16 cellular contexts compared by ENCODE assay signal in the genomic region with DNA sequence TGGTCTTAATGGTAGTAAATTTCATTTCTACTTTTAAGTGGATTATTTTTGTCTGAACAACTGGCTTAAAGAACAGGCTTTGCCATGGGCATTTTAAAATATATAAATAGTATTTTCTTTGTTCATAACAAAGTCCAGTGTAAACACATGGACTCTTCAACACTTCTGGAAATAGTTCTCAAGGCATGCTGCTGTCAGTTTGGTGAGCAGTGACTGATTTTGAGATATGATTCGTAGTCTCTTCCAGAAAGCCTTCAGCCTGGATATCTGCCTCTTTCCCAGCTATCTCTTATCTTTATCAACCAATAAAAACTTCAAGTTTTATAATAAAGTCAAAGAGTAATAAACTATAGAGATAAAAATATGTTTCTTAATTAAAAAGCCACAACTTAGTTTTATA.
DNase-seq lines count a peak whose midpoint lies in the region; TF ChIP-seq lines count a peak whose summit lies in the region.
"Had no signal": no experiment of that assay in that cellular context is flagged by ENCODE, and none has a peak within 500 bp of the region (broad histone marks: within the 10 kb centered on the region; RNA-seq: fewer than 3 reads in every experiment).

No MANE protein-coding gene starts in this region.

- 60% methylated on average over 1 of the region's 1 CpG for WGBS in HUES64
- 6% methylated on average over 1 of the region's 1 CpG for WGBS in smooth muscle cell (ENCODE audit: low lambda C conversion rate)

- H3K9me3 ChIP-seq in HUES64 (ENCODE audit: insufficient read depth, low read depth, low read length): no peaks in the 10 kb centered on the region
- H3K9me3 ChIP-seq in adipocyte (ENCODE audit: control insufficient read depth, low read length): no peaks in the 10 kb centered on the region
- no peaks in the 10 kb centered on the region for H3K9me3 ChIP-seq in smooth muscle cell (replicated peaks; ENCODE audit: low read depth)
- H3K9me3 ChIP-seq: right lobe of liver had no signal

- H4K20me1 ChIP-seq in smooth muscle cell (ENCODE audit: low read depth): no peaks in the 10 kb centered on the region

- H3K36me3 ChIP-seq in HUES64 (ENCODE audit: insufficient read depth, low read length) (no peaks in the 10 kb centered on the region), adipocyte (ENCODE audit: control insufficient read depth, insufficient read depth, low read length, severe bottlenecking) (peaks cover 5% of the 10 kb centered on the region), smooth muscle cell (ENCODE audit: low read depth) (no peaks in the 10 kb centered on the region)
- H3K36me3 ChIP-seq: neural progenitor cell, right lobe of liver had no signal

- H3K9ac ChIP-seq in HUES64 (ENCODE audit: low read depth, low read length) (no peak overlapping the region), adipocyte (ENCODE audit: low read length) (peak overlapping the region; percentile 88), smooth muscle cell (ENCODE audit: low read depth) (peak overlapping the region; percentile 65)
- H3K9ac ChIP-seq: neural progenitor cell had no signal

- peak; percentile 48 for DNase-seq in adipocyte (ENCODE audit: low read depth)
- peak in 1 of 2 donors; percentile 31 for DNase-seq in foreskin fibroblast
- no peak for DNase-seq in smooth muscle cell (lab: John Stamatoyannopoulos, UW; ENCODE audit: unreplicated experiment)
- DNase-seq in SK-N-DZ (ENCODE audit: low spot score): no peak
- DNase-seq in OCI-M1 (lab: John Stamatoyannopoulos, UW): no peak
- no peak for DNase-seq in NCI-H1048 (lab: John Stamatoyannopoulos, UW)
- DNase-seq: activated CD4-positive, alpha-beta T cell treated with anti-CD3 and anti-CD28 coated beads for 48 hours; activated naive CD4-positive, alpha-beta T cell treated with Interleukin-2 at 50 U/mL for 16 hours; CD8-positive, alpha-beta T cell; NCI-H2107; right lobe of liver; SHP77; stimulated activated CD4-positive, alpha-beta T cell treated with anti-CD3 and anti-CD28 coated beads, Interleukin-4, amount 100 ng/mL, for 24 hours; T1000 had no signal

- no peak overlapping the region for H3K27ac ChIP-seq in HUES64 (ENCODE audit: low read depth, low read length)
- peak overlapping the region; percentile 94 for H3K27ac ChIP-seq in smooth muscle cell (ENCODE audit: low read depth)
- H3K27ac ChIP-seq: neural progenitor cell, right lobe of liver had no signal

- H3K79me2 ChIP-seq in smooth muscle cell (ENCODE audit: low read depth): no peaks in the 10 kb centered on the region

- H3K4me3 ChIP-seq in HUES64 (ENCODE audit: low read length) (peak overlapping the region; percentile 26; the same call in 1 of the 2 replicates), adipocyte (ENCODE audit: low read length) (peak overlapping the region; percentile 79), foreskin fibroblast (ENCODE audit: low read depth in 1 of 2, low read length in 2 of 2) (peak overlapping the region; percentile 50 to 60), smooth muscle cell (peak overlapping the region; percentile 27)
- H3K4me3 ChIP-seq: neural progenitor cell, right lobe of liver had no signal

- peak overlapping the region; percentile 19 for H2AFZ ChIP-seq in smooth muscle cell (ENCODE audit: low read depth)
- H2AFZ ChIP-seq: neural progenitor cell had no signal

- H3K27me3 ChIP-seq in HUES64 (ENCODE audit: insufficient read depth, low read length) (no peaks in the 10 kb centered on the region), adipocyte (replicated peaks; ENCODE audit: control insufficient read depth, insufficient read depth, low read length) (no peaks in the 10 kb centered on the region), smooth muscle cell (ENCODE audit: low read depth) (no peaks in the 10 kb centered on the region)
- H3K27me3 ChIP-seq: neural progenitor cell, right lobe of liver had no signal

- H3K4me1 ChIP-seq in HUES64 (ENCODE audit: insufficient read depth, low read length) (peaks cover 13% of the 10 kb centered on the region; the same call in 1 of the 2 replicates), adipocyte (ENCODE audit: control insufficient read depth, insufficient read depth, low read length) (peaks cover 43% of the 10 kb centered on the region), smooth muscle cell (ENCODE audit: low read depth) (peaks cover 23% of the 10 kb centered on the region)
- H3K4me1 ChIP-seq: neural progenitor cell, right lobe of liver had no signal

- peaks cover 5% of the 10 kb centered on the region for H3F3A ChIP-seq in smooth muscle cell (ENCODE audit: low read depth)

- H3K4me2 ChIP-seq in smooth muscle cell: peak overlapping the region; percentile 81
- H3K4me2 ChIP-seq: neural progenitor cell had no signal

- no peak for TF ChIP-seq CTCF in foreskin fibroblast (IDR thresholded peaks at IDR 0.05; ENCODE audit: low read depth, low read length)
- no peak for TF ChIP-seq CTCF in smooth muscle cell (IDR thresholded peaks at IDR 0.05; ENCODE audit: borderline replicate concordance, insufficient read depth, poor library complexity, severe bottlenecking)

Comparison
In these comparisons a context has a peak if more than half of its experiments do, and no peak if none do; other contexts are left out.
1. H3K4me3 ChIP-seq: peak in every context shown above with its lines; median percentile 79 in adipocyte; 55 in foreskin fibroblast; 27 in smooth muscle cell; 26 in HUES64.